Comparison of ENCODE assay signal across 34 cellular contexts in the genomic region with DNA sequence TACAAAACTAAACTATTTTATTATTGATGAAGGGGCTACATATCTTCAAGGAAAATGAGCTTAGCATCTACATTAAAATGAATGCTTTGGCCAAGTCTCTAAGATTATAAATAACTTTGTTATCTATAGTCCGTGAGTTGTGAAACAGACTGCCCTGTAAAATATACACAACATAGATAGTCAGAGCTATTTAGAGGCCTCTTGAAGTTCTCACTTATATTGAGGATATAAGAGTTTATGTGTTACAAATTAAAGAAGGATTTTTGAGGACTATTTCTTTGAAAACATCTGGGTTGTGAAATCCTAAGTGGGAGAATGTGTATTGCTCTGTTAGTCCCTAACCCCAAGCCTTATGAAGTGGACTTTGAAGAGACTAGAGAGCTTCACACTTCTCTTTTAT.
"Had no signal": no experiment of that assay in that cellular context is flagged by ENCODE, and none has a peak within 500 bp of the region (broad histone marks: within the 10 kb centered on the region; RNA-seq: fewer than 3 reads in every experiment).

No MANE protein-coding gene starts in this region.

- H3K27ac ChIP-seq: ascending aorta, Peyer's patch, WERI-Rb-1 had no signal

- H3K4me1 ChIP-seq: ascending aorta, Peyer's patch had no signal

- H3K36me3 ChIP-seq: ascending aorta, Peyer's patch, WERI-Rb-1 had no signal

- H3K27me3 ChIP-seq: ascending aorta, Peyer's patch had no signal

- DNase-seq: activated CD4-positive, alpha-beta T cell treated with anti-CD3 and anti-CD28 coated beads for 1 hour; activated CD4-positive, alpha-beta T cell treated with anti-CD3 and anti-CD28 coated beads for 48 hours; activated CD4-positive, CD25-positive, alpha-beta regulatory T cell; activated CD8-positive, alpha-beta T cell treated with anti-CD3 and anti-CD28 coated beads for 36 hours; activated effector memory CD4-positive, alpha-beta T cell treated with anti-CD3 and anti-CD28 coated beads, Interleukin-2, amount 50 U/mL, for 16 hours; activated naive CD4-positive, alpha-beta T cell; activated naive CD4-positive, alpha-beta T cell treated with anti-CD3 and anti-CD28 coated beads, Interleukin-2, amount 50 U/mL, for 16 hours; activated naive CD8-positive, alpha-beta T cell treated with anti-CD3 and anti-CD28 coated beads for 36 hours; activated T-cell treated with anti-CD3 and anti-CD28 coated beads, Interleukin-2, amount 50 U/mL, for 1 hour; activated T-cell treated with anti-CD3 and anti-CD28 coated beads, Interleukin-2, amount 50 U/mL, for 72 hours; amygdala; Karpas-422; KBM-7; NCI-H1105; NCI-H1417 treated with DMSO at 0.1 percent for 48 hours; NCI-H187 treated with DMSO at 0.1 percent for 48 hours; NCI-H2081; NCI-H2171 treated with DMSO at 0.1 percent for 48 hours; NCI-H226; NCI-H446 treated with DMSO at 0.1 percent for 48 hours; NCI-H524; NCI-H69; NCI-H82; NK-92 treated with Interleukin-12 subunit alpha and Interleukin-12 subunit beta, amount 100 ng/mL, for 24 hours; PC-3; Peyer's patch; RPMI8226; SW 1271; T-helper 1 cell; T-helper 2 cell; T-helper 9 cell; WERI-Rb-1 had no signal

- H3K9me3 ChIP-seq: ascending aorta, Peyer's patch had no signal

- H3K4me3 ChIP-seq: ascending aorta, Peyer's patch had no signal

- ATAC-seq: activated CD8-positive, alpha-beta T cell treated with anti-CD3 and anti-CD28 coated beads for 36 hours; activated T-cell treated with anti-CD3 and anti-CD28 coated beads, Interleukin-2, amount 50 U/mL, for 72 hours; activated T-helper 17 cell treated with anti-CD3 and anti-CD28 coated beads, Interleukin-2, amount 50 U/mL, for 72 hours; PC-3 had no signal
